Comparison of ENCODE assay signal across 8 cellular contexts in genomic region chr1:145281037-145281727, GRCh38. TPM values are rescaled to one million over a fixed set of nuclear protein-coding genes. Genes with fewer than 3 reads are reported as not detected.
DNase-seq lines count a peak whose midpoint lies in the region; ATAC-seq and TF ChIP-seq lines count a peak whose summit lies in the region.
"Not testable (repeated sequence)": the region's sequence is repeated elsewhere in the genome, so short reads cannot be mapped to it uniquely, and the experiment has no call there.

No MANE protein-coding gene starts in this region.

- peaks cover 7 to 12% (median 12%) of the 10 kb centered on the region in 3 donors for H3K27me3 Mint-ChIP-seq in immature natural killer cell (ENCODE audit: low read depth in 3 of 3)

- peak; percentile 82 for ATAC-seq in GM19023 (IDR thresholded peaks at IDR 0.05; ENCODE audit: unreplicated experiment)
- peak; percentile 83 for ATAC-seq in HG03135 (IDR thresholded peaks at IDR 0.05; ENCODE audit: unreplicated experiment)

- H3K9me3 Mint-ChIP-seq in immature natural killer cell = not testable (repeated sequence)

- peak; percentile 95 for DNase-seq in AG04450 (ENCODE audit: low read depth, low spot score)
- peak; percentile 95 for DNase-seq in NCI-H2227 (lab: John Stamatoyannopoulos, UW; ENCODE audit: unreplicated experiment)
- DNase-seq in brain pericyte (ENCODE audit: low read depth, low spot score) = peak; percentile 94
- peak; percentile 86 to 91 (median 90) for DNase-seq in immature natural killer cell

- peak overlapping the region; percentile 91 to 99 (median 98) for H3K27ac Mint-ChIP-seq in immature natural killer cell

- peak overlapping the region; percentile 87 to 95 (median 94) for H3K4me3 Mint-ChIP-seq in immature natural killer cell

- not testable (repeated sequence) for H3K36me3 Mint-ChIP-seq in immature natural killer cell

- peaks cover 8 to 15% of the 10 kb centered on the region in 2 donors for H3K4me1 Mint-ChIP-seq in immature natural killer cell

- CTCF ChIA-PET in AG04450 (lab: Charles Lee) = not testable (repeated sequence)

- not testable (repeated sequence) for H3K27me3 ChIP-seq in AG04450 (ENCODE audit: control insufficient read depth, insufficient read depth, low read length)

- POLR2A ChIA-PET in AG04450 (lab: Yijun Ruan, JAX) = interaction anchor here (1.0 to 1.3 kb wide), 2 partner anchors 729 to 869 kb away, joined by 4 to 7 read pairs; no protein-coding TSS in a partner anchor

- H3K4me3 ChIP-seq in AG04450 (ENCODE audit: low read depth, low read length) (peak overlapping the region; percentile 61), skin epidermis (peak overlapping the region; percentile 27 to 44 (median 34))

- H3K27ac ChIP-seq in AG04450 (ENCODE audit: low read depth, low read length) (peak overlapping the region; percentile 61), VCaP (peak overlapping the region; percentile 74), skin epidermis (peak overlapping the region in 20 of 21 experiments; percentile 54 to 91 (median 84))

- H3K9me3 ChIP-seq in AG04450 (ENCODE audit: control insufficient read depth, insufficient read depth, low read length) = not testable (repeated sequence)

- not testable (repeated sequence) for TF ChIP-seq CTCF in AG04450 (IDR thresholded peaks at IDR 0.05; ENCODE audit: low read depth, low read length); VCaP (conservative IDR thresholded peaks at IDR 0.05)

RNA-seq across cellular contexts. Expression of gene PPIAL4D, which starts 39.2 kb away (rescaled TPM):
- polyA plus RNA-seq in AG04450 (2011; rRNA removed) (not detected in 2 replicates), immature natural killer cell (not detected)
- not detected in 2 replicates for polyA minus RNA-seq in AG04450 (2011; rRNA and poly(A)+ RNA removed)

Comparison
In these comparisons a context has a peak if more than half of its experiments do, and no peak if none do; other contexts are left out.
1. Peak in every context shown above with its lines: DNase-seq, ATAC-seq, H3K4me3 ChIP-seq and H3K27ac ChIP-seq.